In genomic region chrX:154029439-154029838, GRCh38 we compare ENCODE assay signal across 1 cellular context.
A peak's percentile ranks its signal among the peaks of the same experiment; 100 is the strongest.
TF ChIP-seq lines count a peak whose summit lies in the region.

No MANE protein-coding gene starts in this region.

TF ChIP-seq in K562, 482 proteins besides CTCF, POLR2A, EP300 and RAD21:
- TF ChIP-seq SNRNP70 (optimal IDR thresholded peaks at IDR 0.05; ENCODE audit: low read depth, low read length) (no peak), ZC3H4 (CRISPR knock-in tag; IDR thresholded peaks at IDR 0.05; ENCODE audit: borderline replicate concordance) (no peak), PRDM10 (IDR thresholded peaks at IDR 0.05; ENCODE audit: partially characterized antibody) (peak; percentile 93), ZNF830 (CRISPR knock-in tag; IDR thresholded peaks at IDR 0.05) (no peak), NFRKB (IDR thresholded peaks at IDR 0.05; ENCODE audit: low read depth) (no peak), BACH1 (tag; IDR thresholded peaks at IDR 0.05) (no peak), POLR2G (IDR thresholded peaks at IDR 0.05; ENCODE audit: low read depth, low read length) (0 out of 2 replicates have a peak, but pooled peaks have one; percentile 29), RBM25 (IDR thresholded peaks at IDR 0.05; ENCODE audit: low read depth, low read length, severe bottlenecking) (no peak)
- TF ChIP-seq, protein P1, sequence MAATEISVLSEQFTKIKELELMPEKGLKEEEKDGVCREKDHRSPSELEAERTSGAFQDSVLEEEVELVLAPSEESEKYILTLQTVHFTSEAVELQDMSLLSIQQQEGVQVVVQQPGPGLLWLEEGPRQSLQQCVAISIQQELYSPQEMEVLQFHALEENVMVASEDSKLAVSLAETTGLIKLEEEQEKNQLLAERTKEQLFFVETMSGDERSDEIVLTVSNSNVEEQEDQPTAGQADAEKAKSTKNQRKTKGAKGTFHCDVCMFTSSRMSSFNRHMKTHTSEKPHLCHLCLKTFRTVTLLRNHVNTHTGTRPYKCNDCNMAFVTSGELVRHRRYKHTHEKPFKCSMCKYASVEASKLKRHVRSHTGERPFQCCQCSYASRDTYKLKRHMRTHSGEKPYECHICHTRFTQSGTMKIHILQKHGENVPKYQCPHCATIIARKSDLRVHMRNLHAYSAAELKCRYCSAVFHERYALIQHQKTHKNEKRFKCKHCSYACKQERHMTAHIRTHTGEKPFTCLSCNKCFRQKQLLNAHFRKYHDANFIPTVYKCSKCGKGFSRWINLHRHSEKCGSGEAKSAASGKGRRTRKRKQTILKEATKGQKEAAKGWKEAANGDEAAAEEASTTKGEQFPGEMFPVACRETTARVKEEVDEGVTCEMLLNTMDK (IDR thresholded peaks at IDR 0.05; ENCODE audit: borderline replicate concordance, insufficient read depth, low read depth, low read length, poor library complexity, severe bottlenecking) = peak; percentile 48
